ENCODE assay signal across 1 cellular context in genomic region chr3:8765528-8765927, GRCh38.
TF ChIP-seq lines count a peak whose summit lies in the region.

No MANE protein-coding gene starts in this region.

TF ChIP-seq in HepG2, 621 proteins besides CTCF, POLR2A, EP300 and RAD21:
- peak; percentile 95 for TF ChIP-seq ZNF768 (CRISPR knock-in tag; IDR thresholded peaks at IDR 0.05)
- TF ChIP-seq ZFP36 (IDR thresholded peaks at IDR 0.05; ENCODE audit: borderline replicate concordance, low read depth, low read length, partially characterized antibody) = no peak
- no peak for TF ChIP-seq ZNF777 (CRISPR knock-in tag; IDR thresholded peaks at IDR 0.05)
- no peak for TF ChIP-seq NR1H2 (CRISPR knock-in tag; IDR thresholded peaks at IDR 0.05; ENCODE audit: borderline replicate concordance, low read depth)
- no peak for TF ChIP-seq XBP1 (CRISPR knock-in tag; IDR thresholded peaks at IDR 0.05)
- TF ChIP-seq LCORL (IDR thresholded peaks at IDR 0.05) = no peak
- TF ChIP-seq LCORL (CRISPR knock-in tag; IDR thresholded peaks at IDR 0.05) = no peak
- no peak for TF ChIP-seq ZKSCAN8 (CRISPR knock-in tag; IDR thresholded peaks at IDR 0.05; ENCODE audit: borderline replicate concordance)
- TF ChIP-seq ZMYM3 (CRISPR knock-in tag; IDR thresholded peaks at IDR 0.05) = peak; percentile 72; the same call in 1 of the 2 replicates
- TF ChIP-seq ZNF382 (CRISPR knock-in tag; IDR thresholded peaks at IDR 0.05; ENCODE audit: borderline replicate concordance) = no peak
- no peak for TF ChIP-seq ZNF335 (CRISPR knock-in tag; IDR thresholded peaks at IDR 0.05)
- no peak for TF ChIP-seq ZNF280D (CRISPR knock-in tag; IDR thresholded peaks at IDR 0.05)
- TF ChIP-seq HCFC1 (IDR thresholded peaks at IDR 0.05; ENCODE audit: low read depth, low read length) = no peak
- TF ChIP-seq ZNF337 (CRISPR knock-in tag; IDR thresholded peaks at IDR 0.05; ENCODE audit: borderline replicate concordance, low read depth) = no peak
